ENCODE assay signal across 24 cellular contexts in genomic region chr12:51409846-51410245, GRCh38. TPM values are rescaled to one million over a fixed set of nuclear protein-coding genes. Genes with fewer than 3 reads are reported as not detected.
A peak's percentile ranks its signal among the peaks of the same experiment; 100 is the strongest.
DNase-seq lines count a peak whose midpoint lies in the region; FAIRE-seq and TF ChIP-seq lines count a peak whose summit lies in the region.
"Had no signal": no experiment of that assay in that cellular context is flagged by ENCODE, and none has a peak within 500 bp of the region (broad histone marks: within the 10 kb centered on the region; RNA-seq: fewer than 3 reads in every experiment).

No MANE protein-coding gene starts in this region.

- H3K9me3 ChIP-seq in Caco-2 (no peaks in the 10 kb centered on the region), hepatocyte (ENCODE audit: low read depth) (no peaks in the 10 kb centered on the region)
- H3K9me3 ChIP-seq: BLaER1 had no signal

- intact Hi-C loops in Caco-2 (cut with micrococcal nuclease; ENCODE audit: unreplicated experiment) = loop anchor here (1.0 kb wide), 1 partner anchor 10 kb away; no protein-coding TSS in a partner anchor
- intact Hi-C loops in posterior cingulate gyrus (cut with DNase I) = no loop called here

- peak in 1 of 2 experiments; percentile 13 for TF ChIP-seq CTCF in Caco-2 (IDR thresholded peaks at IDR 0.05; ENCODE audit: insufficient read depth in 1 of 2, low read depth in 1 of 2, low read length in 1 of 2, severe bottlenecking in 1 of 2, unreplicated experiment in 1 of 2)
- TF ChIP-seq CTCF in hepatocyte (IDR thresholded peaks at IDR 0.05; ENCODE audit: poor library complexity) = no peak
- no peak for TF ChIP-seq CTCF in mesothelial cell of epicardium (IDR thresholded peaks at IDR 0.05; ENCODE audit: unreplicated experiment)

- H3K27ac Mint-ChIP-seq in Caco-2 (ENCODE audit: unreplicated experiment) (peak overlapping the region; percentile 31), mesothelial cell of epicardium (peak overlapping the region; percentile 87)
- H3K27ac Mint-ChIP-seq: CD4-positive, CD25-positive, alpha-beta regulatory T cell had no signal

- no peak for FAIRE-seq in H54 (lab: Jason Lieb, UNC)
- FAIRE-seq: D721Med, GM12878, HTR-8/SVneo had no signal

- H3K27ac ChIP-seq in hepatocyte = peak overlapping the region; percentile 21
- H3K27ac ChIP-seq: BLaER1 had no signal

- peaks cover 32% of the 10 kb centered on the region for H3K4me1 ChIP-seq in Caco-2
- H3K4me1 ChIP-seq in hepatocyte (ENCODE audit: insufficient read depth) = peaks cover 9% of the 10 kb centered on the region
- H3K4me1 ChIP-seq: BLaER1 had no signal

- no peak for TF ChIP-seq POLR2A in H54 (IDR thresholded peaks at IDR 0.05; ENCODE audit: low read depth, low read length)

- H3K79me2 ChIP-seq in hepatocyte = peaks cover under 1% of the 10 kb centered on the region

- WGBS in hepatocyte (ENCODE audit: low lambda C conversion rate, missing lambda C conversion rate) = 19% methylated on average over 8 of the region's 8 CpGs

- H3K4me1 Mint-ChIP-seq in Caco-2 (ENCODE audit: low read depth, unreplicated experiment) (peaks cover 50% of the 10 kb centered on the region), mesothelial cell of epicardium (peaks cover 34% of the 10 kb centered on the region)

- H3K27me3 ChIP-seq in Caco-2 (replicated peaks; ENCODE audit: control insufficient read depth, insufficient read depth, low read length) = no peaks in the 10 kb centered on the region
- H3K27me3 ChIP-seq in hepatocyte = no peaks in the 10 kb centered on the region
- H3K27me3 ChIP-seq: BLaER1 had no signal

- H4K20me1 ChIP-seq in hepatocyte (ENCODE audit: insufficient read depth, poor library complexity, severe bottlenecking) = no peaks in the 10 kb centered on the region
- H4K20me1 ChIP-seq: BLaER1 had no signal

- DNase-seq in Caco-2 (peak in 1 of 2 experiments; percentile 50), SK-N-DZ (ENCODE audit: low spot score) (peak; percentile 99), hepatocyte (ENCODE audit: low spot score) (no peak), mesothelial cell of epicardium (ENCODE audit: low spot score in 2 of 2, unreplicated experiment in 2 of 2) (no peak), H54 (ENCODE audit: insufficient read length, low spot score) (no peak), posterior cingulate gyrus (no peak), DMS153 treated with DMSO at 0.1 percent for 48 hours (lab: John Stamatoyannopoulos, UW; ENCODE audit: unreplicated experiment) (no peak), HUDEP-2 (lab: John Stamatoyannopoulos, UW; ENCODE audit: unreplicated experiment in 76 of 76) (no peak)
- DNase-seq: CD4-positive, CD25-positive, alpha-beta regulatory T cell; DMS53; GDM1; KBM-7; MV-4-11; NCI-H1105 treated with DMSO at 0.1 percent for 48 hours; NCI-H146; NCI-H1930; NCI-H2107; NCI-H524; NCI-H748 treated with DMSO at 0.1 percent for 48 hours had no signal

- H3K9me3 Mint-ChIP-seq in Caco-2 (ENCODE audit: unreplicated experiment) (no peaks in the 10 kb centered on the region), mesothelial cell of epicardium (no peaks in the 10 kb centered on the region)
- H3K9me3 Mint-ChIP-seq: CD4-positive, CD25-positive, alpha-beta regulatory T cell had no signal

- H3K27me3 Mint-ChIP-seq in Caco-2 (ENCODE audit: insufficient read depth, unreplicated experiment) (no peaks in the 10 kb centered on the region), mesothelial cell of epicardium (ENCODE audit: low read depth) (no peaks in the 10 kb centered on the region)

- BruUV-seq in Caco-2 (replicated peaks; lab: Mats Ljungman, UMichigan) = no TSS peak

- H3K9me2 ChIP-seq in hepatocyte (replicated peaks; ENCODE audit: insufficient read depth) = no peaks in the 10 kb centered on the region

- CTCF ChIA-PET in Caco-2 (lab: Charles Lee) = interaction anchor here (0.7 kb wide), 1 partner anchor 10 kb away, joined by 3 read pairs; no protein-coding TSS in a partner anchor

- H2AFZ ChIP-seq in hepatocyte = no peak overlapping the region

- POLR2A ChIA-PET in Caco-2 (lab: Charles Lee) = no interaction called here

- peak overlapping the region; percentile 4 for H3K4me2 ChIP-seq in hepatocyte
- H3K4me2 ChIP-seq: BLaER1 had no signal

- H3K36me3 Mint-ChIP-seq in Caco-2 (ENCODE audit: insufficient read depth, unreplicated experiment) = peaks cover 5% of the 10 kb centered on the region
- no peaks in the 10 kb centered on the region for H3K36me3 Mint-ChIP-seq in mesothelial cell of epicardium
- H3K36me3 Mint-ChIP-seq: CD4-positive, CD25-positive, alpha-beta regulatory T cell had no signal

- H3K4me3 ChIP-seq in Caco-2 (ENCODE audit: low read depth, low read length) = no peak overlapping the region
- no peak overlapping the region for H3K4me3 ChIP-seq in hepatocyte
- H3K4me3 ChIP-seq: BLaER1, GM12878 had no signal

- H3K36me3 ChIP-seq in Caco-2 (ENCODE audit: control insufficient read depth, insufficient read depth, low read length) (no peaks in the 10 kb centered on the region; the same call in 1 of the 2 replicates), hepatocyte (replicated peaks; ENCODE audit: insufficient read depth, low read depth) (no peaks in the 10 kb centered on the region)
- H3K36me3 ChIP-seq: BLaER1 had no signal

- H3K4me3 Mint-ChIP-seq in Caco-2 (ENCODE audit: unreplicated experiment) = no peak overlapping the region
- no peak overlapping the region for H3K4me3 Mint-ChIP-seq in mesothelial cell of epicardium
- H3K4me3 Mint-ChIP-seq: CD4-positive, CD25-positive, alpha-beta regulatory T cell had no signal

RNA-seq across cellular contexts. Expression of gene SLC4A8, which starts 14.8 kb away (rescaled TPM):
- 62.7 and 67.0 TPM in 2 replicates for total RNA-seq in Caco-2 (2022)
- polyA plus RNA-seq in SK-N-DZ (2014; cell fraction: cytosol; rRNA removed) = 18.4 and 19.1 TPM in 2 replicates
- 31.2 and 49.7 TPM in 2 replicates for polyA plus RNA-seq in SK-N-DZ (2014; cell fraction: nucleus; rRNA removed)
- 9.4 and 18.0 TPM in 2 replicates for total RNA-seq in hepatocyte
- polyA plus RNA-seq in hepatocyte = 14.9 and 20.3 TPM in 2 replicates
- 17.5 to 21.2 TPM (median 17.6 TPM) in 3 replicates for total RNA-seq in mesothelial cell of epicardium

RNA-seq across cellular contexts. Expression of gene GALNT6, which starts 18.6 kb away (rescaled TPM):
- 170 and 190 TPM in 2 replicates for total RNA-seq in Caco-2 (2022)
- polyA plus RNA-seq in SK-N-DZ (2014; cell fraction: cytosol; rRNA removed) = 31.4 and 57.6 TPM in 2 replicates
- polyA plus RNA-seq in SK-N-DZ (2014; cell fraction: nucleus; rRNA removed) = 12.0 and 16.9 TPM in 2 replicates
- total RNA-seq in hepatocyte = 28.4 and 41.3 TPM in 2 replicates
- 30.7 and 33.3 TPM in 2 replicates for polyA plus RNA-seq in hepatocyte
- 12.8 to 14.3 TPM (median 13.8 TPM) in 3 replicates for total RNA-seq in mesothelial cell of epicardium
- total RNA-seq: LHCN-M2 had no signal
